Comparison of ENCODE assay signal across 22 cellular contexts in the genomic region with DNA sequence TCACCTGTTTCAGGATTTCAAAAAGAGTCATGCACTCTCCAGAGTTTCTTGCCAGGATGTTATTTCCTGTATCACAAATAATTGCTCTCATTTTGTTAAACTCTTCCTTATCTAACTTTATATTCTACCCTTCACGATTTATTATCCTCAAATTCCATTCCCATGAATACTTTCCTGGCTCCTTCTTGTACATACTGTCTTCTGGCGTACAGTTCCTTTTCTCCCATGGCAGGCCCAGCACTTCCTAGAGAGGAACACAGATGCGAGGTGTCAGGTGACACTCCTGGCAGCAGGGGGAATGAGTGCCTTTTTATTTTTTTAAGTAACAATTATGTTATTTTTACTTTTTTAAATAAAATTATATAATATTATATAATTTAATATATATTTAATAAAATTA.
DNase-seq lines count a peak whose midpoint lies in the region; ATAC-seq and TF ChIP-seq lines count a peak whose summit lies in the region.
"Had no signal": no experiment of that assay in that cellular context is flagged by ENCODE, and none has a peak within 500 bp of the region (broad histone marks: within the 10 kb centered on the region; RNA-seq: fewer than 3 reads in every experiment).

No MANE protein-coding gene starts in this region.

- no peak overlapping the region for H2BK15ac ChIP-seq in IMR-90 (ENCODE audit: low read depth, low read length)
- no peak overlapping the region for H2BK15ac ChIP-seq in mesendoderm (replicated peaks; ENCODE audit: low read depth)

- CTCF ChIA-PET in IMR-90 (lab: Yijun Ruan, JAX): no interaction called here
- CTCF ChIA-PET in CD4-positive, alpha-beta T cell (lab: Charles Lee): no interaction called here
- CTCF ChIA-PET in OCI-LY7 (lab: Charles Lee; ENCODE audit: unreplicated experiment): no interaction called here

- no peak for TF ChIP-seq CTCF in AG09319 (IDR thresholded peaks at IDR 0.05; ENCODE audit: low read depth, low read length)
- no peak for TF ChIP-seq CTCF in IMR-90 (conservative IDR thresholded peaks at IDR 0.05; ENCODE audit: low read depth, low read length)
- no peak for TF ChIP-seq CTCF in brain microvascular endothelial cell (IDR thresholded peaks at IDR 0.05; ENCODE audit: low read depth, low read length, missing control alignments)
- no peak for TF ChIP-seq CTCF in mesothelial cell of epicardium (IDR thresholded peaks at IDR 0.05; ENCODE audit: unreplicated experiment)
- no peak for TF ChIP-seq CTCF in left lung (IDR thresholded peaks at IDR 0.05)
- no peak for TF ChIP-seq CTCF in CD4-positive, alpha-beta T cell (IDR thresholded peaks at IDR 0.05)
- TF ChIP-seq CTCF in OCI-LY7 (conservative IDR thresholded peaks at IDR 0.05; ENCODE audit: low read length): no peak

- peak overlapping the region in 1 of 2 experiments; percentile 20; a peak in 1 of 4 replicates for H4K8ac ChIP-seq in IMR-90 (ENCODE audit: low read depth in 2 of 2, low read length in 2 of 2)
- H4K8ac ChIP-seq in mesendoderm (ENCODE audit: low read depth, low read length): no peak overlapping the region

- H2AK5ac ChIP-seq in IMR-90 (ENCODE audit: low read depth, low read length): no peak overlapping the region
- no peak overlapping the region for H2AK5ac ChIP-seq in mesendoderm (ENCODE audit: low read length)

- no peak for TF ChIP-seq RAD21 in IMR-90 (IDR thresholded peaks at IDR 0.05; ENCODE audit: low read length)

- no peak overlapping the region for H3K14ac ChIP-seq in IMR-90 (replicated peaks; ENCODE audit: low read depth, low read length)

- no peaks in the 10 kb centered on the region for H3K9me3 ChIP-seq in IMR-90 (ENCODE audit: control insufficient read depth, insufficient read depth, low read length)
- H3K9me3 ChIP-seq in left lung: no peaks in the 10 kb centered on the region
- H3K9me3 ChIP-seq in CD4-positive, alpha-beta T cell (ENCODE audit: control insufficient read depth, low read length): no peaks in the 10 kb centered on the region
- no peaks in the 10 kb centered on the region for H3K9me3 ChIP-seq in OCI-LY7 (ENCODE audit: low read length)
- H3K9me3 ChIP-seq: ascending aorta, BE2C had no signal

- H3K23ac ChIP-seq in IMR-90 (ENCODE audit: low read depth, low read length): no peak overlapping the region
- H3K23ac ChIP-seq in mesendoderm (ENCODE audit: low read length): no peak overlapping the region

- peak overlapping the region; percentile 87 for H3K27ac Mint-ChIP-seq in mesothelial cell of epicardium
- no peak overlapping the region for H3K27ac Mint-ChIP-seq in CD4-positive, alpha-beta T cell
- H3K27ac Mint-ChIP-seq: GM23338 had no signal

- H3K9ac ChIP-seq in IMR-90 (ENCODE audit: low read depth, low read length): no peak overlapping the region
- no peak overlapping the region for H3K9ac ChIP-seq in mesendoderm (ENCODE audit: low read length)
- H3K9ac ChIP-seq: parathyroid adenoma had no signal

- H3K79me2 ChIP-seq in mesendoderm (ENCODE audit: control insufficient read depth, insufficient read depth, low read length): no peaks in the 10 kb centered on the region
- no peaks in the 10 kb centered on the region for H3K79me2 ChIP-seq in OCI-LY7 (ENCODE audit: insufficient read depth, low read depth, low read length)
- H3K79me2 ChIP-seq: parathyroid adenoma had no signal

- H2BK120ac ChIP-seq in IMR-90 (ENCODE audit: low read depth, low read length) (peak overlapping the region; percentile 44; the same call in 1 of the 2 replicates), mesendoderm (ENCODE audit: low read depth, low read length) (no peak overlapping the region)

- no peaks in the 10 kb centered on the region for H3K27me3 Mint-ChIP-seq in mesothelial cell of epicardium (ENCODE audit: low read depth)
- H3K27me3 Mint-ChIP-seq in CD4-positive, alpha-beta T cell: no peaks in the 10 kb centered on the region

- dilution Hi-C loops in IMR-90 (cut with HindIII; ENCODE audit: low sequenced_read_pairs, unreplicated experiment): no loop called here

- peaks cover 2% of the 10 kb centered on the region; the same call in 1 of the 2 replicates for H3K9me1 ChIP-seq in IMR-90 (ENCODE audit: insufficient read depth, low read length)

- intact Hi-C loops in IMR-90 (cut with micrococcal nuclease) (no loop called here), left lung (cut with DNase I) (no loop called here), OCI-LY7 (cut with micrococcal nuclease; ENCODE audit: unreplicated experiment) (no loop called here)
- intact Hi-C loops in CD4-positive, alpha-beta T cell (cut with DNase I, micrococcal nuclease): no loop called here

- no peak overlapping the region for H3K4me3 Mint-ChIP-seq in mesothelial cell of epicardium
- H3K4me3 Mint-ChIP-seq in CD4-positive, alpha-beta T cell: no peak overlapping the region
- H3K4me3 Mint-ChIP-seq: GM23338 had no signal

- peak overlapping the region; percentile 15; the same call in 1 of the 2 replicates for H4K5ac ChIP-seq in IMR-90 (ENCODE audit: low read depth, low read length)
- H4K5ac ChIP-seq in mesendoderm (ENCODE audit: low read length): no peak overlapping the region

- 100% methylated on average over 1 of the region's 3 CpGs; no CpG with 5 or more reads in 1 of the 2 experiments for WGBS in IMR-90 (ENCODE audit: extremely low coverage in 2 of 2, insufficient read length in 1 of 2), 2 experiments
- WGBS in mesendoderm (ENCODE audit: extremely low coverage, insufficient coverage, low lambda C conversion rate): 100% methylated on average over 1 of the region's 3 CpGs

- H3K4ac ChIP-seq in IMR-90 (ENCODE audit: low read depth, low read length) (peak overlapping the region; percentile 12; the same call in 1 of the 2 replicates), mesendoderm (ENCODE audit: low read depth, low read length) (no peak overlapping the region)

- BruUV-seq in IMR-90 (replicated peaks; lab: Mats Ljungman, UMichigan) (no TSS peak), OCI-LY7 (replicated peaks; lab: Mats Ljungman, UMichigan) (no TSS peak)

- H3K36me3 Mint-ChIP-seq in mesothelial cell of epicardium: no peaks in the 10 kb centered on the region
- no peaks in the 10 kb centered on the region for H3K36me3 Mint-ChIP-seq in CD4-positive, alpha-beta T cell (ENCODE audit: low read depth)

- H3K27me3 ChIP-seq in IMR-90 (ENCODE audit: control insufficient read depth, insufficient read depth, low read length): no peaks in the 10 kb centered on the region
- no peaks in the 10 kb centered on the region for H3K27me3 ChIP-seq in brain microvascular endothelial cell (replicated peaks)
- no peaks in the 10 kb centered on the region for H3K27me3 ChIP-seq in mesendoderm (ENCODE audit: insufficient read depth, low read length, poor library complexity)
- H3K27me3 ChIP-seq in left lung: no peaks in the 10 kb centered on the region
- H3K27me3 ChIP-seq in CD4-positive, alpha-beta T cell (ENCODE audit: control insufficient read depth, insufficient read depth, low read length): no peaks in the 10 kb centered on the region
- H3K27me3 ChIP-seq: ascending aorta, BE2C had no signal

- no peak overlapping the region for H3K56ac ChIP-seq in IMR-90 (ENCODE audit: extremely low read depth, insufficient read depth, low read length)
- no peak overlapping the region for H3K56ac ChIP-seq in mesendoderm (ENCODE audit: low read length)

- peak overlapping the region; percentile 47 for H2BK20ac ChIP-seq in IMR-90 (ENCODE audit: low read depth, low read length)

- H3K18ac ChIP-seq in IMR-90 (ENCODE audit: low read depth, low read length) (peak overlapping the region; percentile 45; the same call in 1 of the 2 replicates), mesendoderm (ENCODE audit: low read length) (no peak overlapping the region)

- H3K4me2 ChIP-seq in IMR-90 (ENCODE audit: low read depth, low read length) (peak overlapping the region; percentile 43; the same call in 1 of the 2 replicates), mesendoderm (ENCODE audit: low read length) (no peak overlapping the region), OCI-LY7 (ENCODE audit: low read length) (no peak overlapping the region)
- H3K4me2 ChIP-seq: GM23338 had no signal

- no peak for TF ChIP-seq POLR2A in IMR-90 (IDR thresholded peaks at IDR 0.05; ENCODE audit: low read depth, low read length)

- no peaks in the 10 kb centered on the region for H3K9me2 ChIP-seq in OCI-LY7 (ENCODE audit: insufficient read depth, low read length)

- no peak overlapping the region for H2AK9ac ChIP-seq in IMR-90 (replicated peaks; ENCODE audit: low read depth, low read length, poor library complexity)

- ATAC-seq in IMR-90 (ENCODE audit: low read depth) (peak; percentile 80), left lung (no peak)
- ATAC-seq in CD4-positive, alpha-beta T cell (ENCODE audit: poor library complexity): no peak
- ATAC-seq: GM23338, left lobe of liver had no signal

- H3K79me1 ChIP-seq in IMR-90 (ENCODE audit: low read depth in 1 of 2, low read length in 2 of 2) (no peaks in the 10 kb centered on the region), mesendoderm (ENCODE audit: low read length) (no peaks in the 10 kb centered on the region)

- H3K36me3 ChIP-seq in IMR-90 (ENCODE audit: control insufficient read depth, insufficient read depth, low read length): no peaks in the 10 kb centered on the region
- no peaks in the 10 kb centered on the region for H3K36me3 ChIP-seq in brain microvascular endothelial cell (replicated peaks)
- H3K36me3 ChIP-seq in mesendoderm (ENCODE audit: control insufficient read depth, insufficient read depth, low read length): no peaks in the 10 kb centered on the region
- H3K36me3 ChIP-seq in left lung: no peaks in the 10 kb centered on the region
- H3K36me3 ChIP-seq in OCI-LY7 (ENCODE audit: insufficient read depth, low read length): no peaks in the 10 kb centered on the region
- H3K36me3 ChIP-seq: ascending aorta, BE2C had no signal

- peaks cover 7% of the 10 kb centered on the region; the same call in 1 of the 2 replicates for H3K4me1 ChIP-seq in IMR-90 (ENCODE audit: control insufficient read depth, insufficient read depth, low read length)
- H3K4me1 ChIP-seq in mesendoderm (ENCODE audit: control insufficient read depth, low read depth, low read length): no peaks in the 10 kb centered on the region
- H3K4me1 ChIP-seq in left lung: no peaks in the 10 kb centered on the region
- H3K4me1 ChIP-seq in OCI-LY7 (ENCODE audit: insufficient read depth, low read length, poor library complexity, severe bottlenecking): no peaks in the 10 kb centered on the region
- H3K4me1 ChIP-seq: ascending aorta, BE2C, parathyroid adenoma had no signal

- no peak overlapping the region for H3K4me3 ChIP-seq in IMR-90 (ENCODE audit: insufficient read depth, low read depth, low read length)
- no peak overlapping the region for H3K4me3 ChIP-seq in brain microvascular endothelial cell (ENCODE audit: low read depth, low read length)
- H3K4me3 ChIP-seq in mesendoderm (ENCODE audit: low read length): no peak overlapping the region
- no peak overlapping the region for H3K4me3 ChIP-seq in left lung
- no peak overlapping the region for H3K4me3 ChIP-seq in OCI-LY7 (ENCODE audit: low read depth, low read length, poor library complexity, severe bottlenecking)
- H3K4me3 ChIP-seq: ascending aorta, dorsolateral prefrontal cortex, GM23338 had no signal

- peak; percentile 4 for DNase-seq in AG09319 (ENCODE audit: extremely low read depth, low read depth)
- DNase-seq in IMR-90: peak; percentile 96
- DNase-seq in brain microvascular endothelial cell: peak; percentile 54
- no peak for DNase-seq in mesothelial cell of epicardium (ENCODE audit: low spot score in 2 of 2, unreplicated experiment in 2 of 2)
- no peak for DNase-seq in mesendoderm
- DNase-seq in left lung: no peak
- no peak for DNase-seq in CD4-positive, alpha-beta T cell
- DNase-seq in OCI-LY7 (ENCODE audit: low spot score): no peak
- DNase-seq: activated naive CD4-positive, alpha-beta T cell treated with Interleukin-2 at 50 U/mL for 16 hours; BE2C; dorsolateral prefrontal cortex; erythroblast; KG1; NCI-H1105; RPMI8226; small intestine; stimulated activated CD4-positive, alpha-beta T cell treated with anti-CD3 and anti-CD28 coated beads, Interleukin-4, amount 100 ng/mL, for 4 hours; stimulated activated CD8-positive, alpha-beta memory T cell treated with anti-CD3 and anti-CD28 coated beads, Interleukin-4, amount 100 ng/mL, for 48 hours had no signal

- H4K20me1 ChIP-seq in IMR-90 (ENCODE audit: insufficient read depth, low read length): no peaks in the 10 kb centered on the region
- H4K20me1 ChIP-seq in OCI-LY7 (ENCODE audit: insufficient read depth, low read length): no peaks in the 10 kb centered on the region

- in situ Hi-C loops in IMR-90 (cut with MboI; ENCODE audit: low sequenced_read_pairs) (no loop called here), brain microvascular endothelial cell (cut with HindIII; ENCODE audit: low pct_ligation_motif_present, low sequenced_read_pairs) (no loop called here)

- H2AFZ ChIP-seq in IMR-90 (replicated peaks; ENCODE audit: low read length, poor library complexity): no peak overlapping the region
- H2AFZ ChIP-seq in OCI-LY7 (ENCODE audit: low read length): no peak overlapping the region
- H2AFZ ChIP-seq: GM23338, parathyroid adenoma had no signal

- POLR2A ChIA-PET in IMR-90 (lab: Charles Lee; ENCODE audit: unreplicated experiment) (no interaction called here), OCI-LY7 (lab: Charles Lee) (no interaction called here)
- POLR2A ChIA-PET in CD4-positive, alpha-beta T cell (lab: Charles Lee): no interaction called here

- peaks cover 8% of the 10 kb centered on the region for H3K4me1 Mint-ChIP-seq in mesothelial cell of epicardium
- H3K4me1 Mint-ChIP-seq in CD4-positive, alpha-beta T cell (ENCODE audit: low read depth): no peaks in the 10 kb centered on the region

- H3K9me3 Mint-ChIP-seq in mesothelial cell of epicardium: peaks cover 8% of the 10 kb centered on the region
- no peaks in the 10 kb centered on the region for H3K9me3 Mint-ChIP-seq in CD4-positive, alpha-beta T cell
- H3K9me3 Mint-ChIP-seq: GM23338 had no signal

- H2BK5ac ChIP-seq in IMR-90 (ENCODE audit: low read depth, low read length, poor library complexity, severe bottlenecking): peak overlapping the region; percentile 37
- H2BK5ac ChIP-seq in mesendoderm (ENCODE audit: low read length): no peak overlapping the region

- no peak overlapping the region for H4K91ac ChIP-seq in IMR-90 (ENCODE audit: insufficient read depth, low read depth, low read length)

- H3K27ac ChIP-seq in IMR-90 (ENCODE audit: insufficient read depth, low read length) (no peak overlapping the region), brain microvascular endothelial cell (no peak overlapping the region), mesendoderm (ENCODE audit: low read depth, low read length) (no peak overlapping the region), left lung (no peak overlapping the region), OCI-LY7 (ENCODE audit: low read depth, low read length, poor library complexity, severe bottlenecking) (no peak overlapping the region)
- H3K27ac ChIP-seq in CD4-positive, alpha-beta T cell (ENCODE audit: low read depth, low read length): no peak overlapping the region
- H3K27ac ChIP-seq: ascending aorta, dorsolateral prefrontal cortex, parathyroid adenoma had no signal

Comparison
In these comparisons a context has a peak if more than half of its experiments do, and no peak if none do; other contexts are left out.
1. DNase-seq: peak in AG09319 (single experiment), IMR-90 (single experiment) and brain microvascular endothelial cell (single experiment); none in mesothelial cell of epicardium (0 of 2), mesendoderm (single experiment), left lung (0 of 2), CD4-positive, alpha-beta T cell (0 of 10) and OCI-LY7 (single experiment).